In the genomic region with DNA sequence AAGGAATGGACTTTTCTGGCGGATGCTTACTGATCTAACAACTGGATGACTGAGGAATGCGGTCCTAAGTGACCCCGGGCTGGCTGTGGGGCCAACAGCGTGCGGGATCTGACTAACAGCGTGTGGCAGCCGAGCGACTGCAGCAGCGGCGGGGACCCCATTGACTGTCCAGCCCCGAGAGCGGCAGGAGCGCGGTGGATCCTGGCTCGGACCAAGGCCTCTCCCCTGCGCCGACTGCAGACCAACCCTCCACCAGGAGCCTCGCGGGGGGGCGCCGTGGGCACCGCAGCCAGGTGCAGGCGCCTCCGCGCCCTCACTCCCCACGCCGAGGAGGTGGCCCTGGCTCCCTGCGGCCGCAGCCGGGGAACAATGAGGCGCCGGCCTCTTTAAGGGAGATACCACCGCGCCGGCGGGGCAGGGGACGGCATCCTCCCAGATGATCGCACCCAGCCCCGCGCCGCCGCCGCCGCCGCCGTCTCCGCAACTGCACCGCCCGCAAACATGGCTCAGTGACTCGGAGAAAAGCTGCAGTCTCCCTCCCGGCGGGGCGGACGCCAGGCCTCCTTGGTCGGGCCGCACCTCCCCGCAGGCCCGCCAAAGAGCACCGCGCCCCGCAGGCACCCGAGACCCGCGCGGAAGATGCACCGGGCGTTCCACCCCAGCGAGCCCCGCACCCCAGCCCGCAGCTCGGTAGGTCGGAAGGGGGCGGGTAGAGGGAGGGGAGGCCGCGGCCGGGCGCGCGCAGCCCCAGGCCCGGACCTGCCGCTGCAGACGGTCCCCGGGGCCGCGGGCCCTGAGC, we compare ENCODE assay signal across 9 cellular contexts. TPM values are rescaled to one million over a fixed set of nuclear protein-coding genes. Genes with fewer than 3 reads are reported as not detected.
A peak's percentile ranks its signal among the peaks of the same experiment; 100 is the strongest.
DNase-seq lines count a peak whose midpoint lies in the region; ATAC-seq, FAIRE-seq and TF ChIP-seq lines count a peak whose summit lies in the region.
"Had no signal": no experiment of that assay in that cellular context is flagged by ENCODE, and none has a peak within 500 bp of the region (broad histone marks: within the 10 kb centered on the region; RNA-seq: fewer than 3 reads in every experiment).

No MANE protein-coding gene starts in this region.

- CTCF ChIA-PET in IMR-90 (lab: Yijun Ruan, JAX), result no interaction called here

- peak overlapping the region; percentile 27 to 64; a peak in 3 of 4 replicates for H4K8ac ChIP-seq in IMR-90 (ENCODE audit: low read depth in 2 of 2, low read length in 2 of 2)
- H4K8ac ChIP-seq in neuronal stem cell (ENCODE audit: low read depth, low read length), result no peak overlapping the region

- peak overlapping the region; percentile 75 for H2BK12ac ChIP-seq in neuronal stem cell (ENCODE audit: low read length)

- no peaks in the 10 kb centered on the region for H3K9me3 ChIP-seq in IMR-90 (ENCODE audit: control insufficient read depth, insufficient read depth, low read length)
- no peaks in the 10 kb centered on the region for H3K9me3 ChIP-seq in neuronal stem cell (replicated peaks in 1 of 2; ENCODE audit: control insufficient read depth in 2 of 2, insufficient read depth in 1 of 2, low read depth in 1 of 2, low read length in 2 of 2)
- H3K9me3 ChIP-seq in suprapubic skin, result no peaks in the 10 kb centered on the region

- TF ChIP-seq RAD21 in IMR-90 (IDR thresholded peaks at IDR 0.05; ENCODE audit: low read length), result no peak

- H2AFZ ChIP-seq in IMR-90 (replicated peaks; ENCODE audit: low read length, poor library complexity) (peak overlapping the region; percentile 100), neuronal stem cell (ENCODE audit: low read length) (peak overlapping the region; percentile 98)

- peak overlapping the region; percentile 53 for H2AK9ac ChIP-seq in IMR-90 (replicated peaks; ENCODE audit: low read depth, low read length, poor library complexity)

- H3K56ac ChIP-seq in IMR-90 (ENCODE audit: extremely low read depth, insufficient read depth, low read length), result no peak overlapping the region

- H3K4me3 ChIP-seq in IMR-90 (ENCODE audit: insufficient read depth, low read depth, low read length) (peak overlapping the region; percentile 98), neuronal stem cell (ENCODE audit: low read length in 2 of 2) (peak overlapping the region; percentile 91 to 99), suprapubic skin (peak overlapping the region; percentile 98)

- no peaks in the 10 kb centered on the region for H4K20me1 ChIP-seq in IMR-90 (ENCODE audit: insufficient read depth, low read length)

- ATAC-seq in GM21447 (IDR thresholded peaks at IDR 0.05; ENCODE audit: unreplicated experiment), result peak; percentile 45
- peak; percentile 65 for ATAC-seq in IMR-90 (ENCODE audit: low read depth)

- TF ChIP-seq CTCF in IMR-90 (conservative IDR thresholded peaks at IDR 0.05; ENCODE audit: low read depth, low read length) (no peak), suprapubic skin (IDR thresholded peaks at IDR 0.05) (no peak)

- TF ChIP-seq EP300 in suprapubic skin (IDR thresholded peaks at IDR 0.05), result no peak

- peak overlapping the region; percentile 61 for H2BK5ac ChIP-seq in IMR-90 (ENCODE audit: low read depth, low read length, poor library complexity, severe bottlenecking)
- H2BK5ac ChIP-seq in neuronal stem cell (ENCODE audit: low read length), result peak overlapping the region; percentile 99

- H3K23ac ChIP-seq in IMR-90 (ENCODE audit: low read depth, low read length), result peak overlapping the region; percentile 26; the same call in 1 of the 2 replicates
- peak overlapping the region; percentile 93 for H3K23ac ChIP-seq in neuronal stem cell (ENCODE audit: low read depth, low read length, poor library complexity)

- peaks cover 16 to 29% of the 10 kb centered on the region in 2 experiments for H3K79me1 ChIP-seq in IMR-90 (ENCODE audit: low read depth in 1 of 2, low read length in 2 of 2)
- peaks cover 3% of the 10 kb centered on the region for H3K79me1 ChIP-seq in neuronal stem cell (ENCODE audit: low read depth, low read length)

- peak overlapping the region; percentile 68 for H3K27ac ChIP-seq in IMR-90 (ENCODE audit: insufficient read depth, low read length)
- peak overlapping the region; percentile 95 for H3K27ac ChIP-seq in neuronal stem cell (replicated peaks; ENCODE audit: low read length)
- peak overlapping the region; percentile 97 for H3K27ac ChIP-seq in suprapubic skin

- H3K36me3 ChIP-seq in IMR-90 (ENCODE audit: control insufficient read depth, insufficient read depth, low read length), result peaks cover 3% of the 10 kb centered on the region; the same call in 1 of the 2 replicates
- peaks cover 7 to 24% of the 10 kb centered on the region in 2 donors for H3K36me3 ChIP-seq in neuronal stem cell (replicated peaks in 1 of 2; ENCODE audit: control insufficient read depth in 2 of 2, insufficient read depth in 2 of 2, low read length in 2 of 2)
- peaks cover 4% of the 10 kb centered on the region for H3K36me3 ChIP-seq in suprapubic skin

- H2BK15ac ChIP-seq in IMR-90 (ENCODE audit: low read depth, low read length) (no peak overlapping the region), neuronal stem cell (ENCODE audit: low read length) (peak overlapping the region; percentile 99)

- TF ChIP-seq POLR2A in IMR-90 (IDR thresholded peaks at IDR 0.05; ENCODE audit: low read depth, low read length) (no peak), Raji (IDR thresholded peaks at IDR 0.05; ENCODE audit: insufficient read depth, low read depth, low read length) (peak; percentile 48; the same call in 1 of the 2 replicates), suprapubic skin (IDR thresholded peaks at IDR 0.05) (no peak)

- 0% methylated on average over 34 of the region's 85 CpGs; no CpG with 5 or more reads in 1 of the 2 experiments for WGBS in IMR-90 (ENCODE audit: extremely low coverage in 2 of 2, insufficient read length in 1 of 2), 2 experiments
- no CpG with 5 or more reads among the region's 85 CpGs for WGBS in neuronal stem cell (ENCODE audit: extremely low coverage in 2 of 2, insufficient read length in 2 of 2, insufficient replicate concordance in 1 of 2), 2 donors
- 0% methylated on average over 10 of the region's 85 CpGs for WGBS in suprapubic skin

- H3K4me2 ChIP-seq in IMR-90 (ENCODE audit: low read depth, low read length) (peak overlapping the region; percentile 73), neuronal stem cell (ENCODE audit: insufficient read depth, low read length, poor library complexity, severe bottlenecking) (peak overlapping the region; percentile 89)

- no TSS peak for BruUV-seq in IMR-90 (replicated peaks; lab: Mats Ljungman, UMichigan)

- dilution Hi-C loops in IMR-90 (cut with HindIII; ENCODE audit: low sequenced_read_pairs, unreplicated experiment), result no loop called here

- no peak for FAIRE-seq in frontal cortex (lab: Jason Lieb, UNC)

- in situ Hi-C loops in IMR-90 (cut with MboI; ENCODE audit: low sequenced_read_pairs), result no loop called here

- H3K9ac ChIP-seq in IMR-90 (ENCODE audit: low read depth, low read length) (peak overlapping the region; percentile 86), neuronal stem cell (ENCODE audit: low read depth, low read length, poor library complexity) (peak overlapping the region; percentile 95)

- DNase-seq in DMS53 (lab: John Stamatoyannopoulos, UW) (peak; percentile 94), IMR-90 (peak; percentile 54), activated gamma-delta T cell treated with Interleukin-2 at 50 U/mL for 16 hours (peak; percentile 69), frontal cortex (ENCODE audit: low spot score in 2 of 2) (peak; percentile 80 to 83), neuronal stem cell (ENCODE audit: low spot score) (peak; percentile 87), suprapubic skin (ENCODE audit: low spot score in 2 of 2) (peak; percentile 84 to 86)

- no peak overlapping the region for H4K5ac ChIP-seq in IMR-90 (ENCODE audit: low read depth, low read length)

- no peak overlapping the region; the same call in 1 of the 2 replicates for H3K18ac ChIP-seq in IMR-90 (ENCODE audit: low read depth, low read length)
- peak overlapping the region; percentile 99 for H3K18ac ChIP-seq in neuronal stem cell (ENCODE audit: low read length)

- H3K4me1 ChIP-seq in IMR-90 (ENCODE audit: control insufficient read depth, insufficient read depth, low read length) (no peaks in the 10 kb centered on the region), neuronal stem cell (ENCODE audit: control insufficient read depth in 2 of 2, insufficient read depth in 1 of 2, low read depth in 1 of 2, low read length in 2 of 2) (peaks cover 6 to 10% of the 10 kb centered on the region in 2 donors), suprapubic skin (peaks cover 25% of the 10 kb centered on the region)

- H3K4ac ChIP-seq in IMR-90 (ENCODE audit: low read depth, low read length), result peak overlapping the region; percentile 18; the same call in 1 of the 2 replicates
- no peak overlapping the region for H3K4ac ChIP-seq in neuronal stem cell (ENCODE audit: low read length)

- H4K91ac ChIP-seq in IMR-90 (ENCODE audit: insufficient read depth, low read depth, low read length) (no peak overlapping the region; the same call in 1 of the 2 replicates), neuronal stem cell (ENCODE audit: low read depth, low read length, poor library complexity) (peak overlapping the region; percentile 92)

- no peak overlapping the region for H2BK20ac ChIP-seq in IMR-90 (ENCODE audit: low read depth, low read length)

- H3K9me1 ChIP-seq in IMR-90 (ENCODE audit: insufficient read depth, low read length), result no peaks in the 10 kb centered on the region

- no peak overlapping the region for H2AK5ac ChIP-seq in IMR-90 (ENCODE audit: low read depth, low read length)
- peak overlapping the region; percentile 95 for H2AK5ac ChIP-seq in neuronal stem cell (ENCODE audit: low read depth, low read length)

- POLR2A ChIA-PET in IMR-90 (lab: Charles Lee; ENCODE audit: unreplicated experiment), result no interaction called here

- H3K27me3 ChIP-seq in IMR-90 (ENCODE audit: control insufficient read depth, insufficient read depth, low read length) (no peaks in the 10 kb centered on the region), neuronal stem cell (ENCODE audit: control insufficient read depth in 3 of 3, insufficient read depth in 3 of 3, low read depth in 1 of 3, low read length in 3 of 3) (no peaks in the 10 kb centered on the region), suprapubic skin (no peaks in the 10 kb centered on the region)

- H3K14ac ChIP-seq in IMR-90 (replicated peaks; ENCODE audit: low read depth, low read length) (0 out of 2 replicates have a peak overlapping the region, but pooled peaks have one; percentile 53), neuronal stem cell (ENCODE audit: low read length) (peak overlapping the region; percentile 89)

- no peak overlapping the region for H2BK120ac ChIP-seq in IMR-90 (ENCODE audit: low read depth, low read length)
- peak overlapping the region; percentile 47 for H2BK120ac ChIP-seq in neuronal stem cell (ENCODE audit: low read depth, low read length)

- intact Hi-C loops in IMR-90 (cut with micrococcal nuclease), result no loop called here

RNA-seq across cellular contexts. Expression of gene PDIK1L, which starts 0.7 kb away (rescaled TPM):
- total RNA-seq in IMR-90 (2012; rRNA removed) (3.0 and 5.8 TPM in 2 replicates), frontal cortex (109 TPM), suprapubic skin (10 to 100 TPM in 2 of 4 donors, 1 to 10 TPM in 2; 9.1 to 14.1 (median 10.0) TPM)
- polyA plus RNA-seq in IMR-90 (2012; rRNA removed), result 1.2 and 1.4 TPM in 2 replicates
- 0.42 and 0.84 TPM in 2 replicates for polyA plus RNA-seq in IMR-90 (2012; cell fraction: cytosol; rRNA removed)
- 0.33 and 0.53 TPM in 2 replicates for polyA plus RNA-seq in IMR-90 (2012; cell fraction: nucleus; rRNA removed; ENCODE audit: low replicate concordance)
- polyA plus RNA-seq in neuronal stem cell (2013, experiment 1 of 2), result 4.3 TPM
- polyA plus RNA-seq in neuronal stem cell (2013, experiment 2 of 2), result 4.8 TPM

RNA-seq across cellular contexts. Expression of gene TRIM63, which starts 43.5 kb away (rescaled TPM):
- not detected in 2 replicates for total RNA-seq in IMR-90 (2012; rRNA removed)
- not detected in 2 replicates for polyA plus RNA-seq in IMR-90 (2012; rRNA removed)
- not detected in 2 replicates for polyA plus RNA-seq in IMR-90 (2012; cell fraction: cytosol; rRNA removed)
- 0.06 TPM in 1 of 2 replicates, not detected in the other for polyA plus RNA-seq in IMR-90 (2012; cell fraction: nucleus; rRNA removed; ENCODE audit: low replicate concordance)
- total RNA-seq in frontal cortex, result not detected
- polyA plus RNA-seq in neuronal stem cell (2013, experiment 1 of 2), result not detected
- not detected for polyA plus RNA-seq in neuronal stem cell (2013, experiment 2 of 2)
- total RNA-seq in suprapubic skin, result 1 to 10 TPM in 3 of 4 donors, under 1 TPM in 1; 0.42 to 2.4 (median 1.5) TPM

RNA-seq across cellular contexts. Expression of gene FAM110D, which starts 47.9 kb away (rescaled TPM):
- total RNA-seq in IMR-90 (2012; rRNA removed) (not detected in 2 replicates), frontal cortex (0.82 TPM), suprapubic skin (1 to 10 TPM; 2.4 to 3.6 (median 2.7) TPM)
- not detected in 2 replicates for polyA plus RNA-seq in IMR-90 (2012; rRNA removed)
- 0.03 TPM in 1 of 2 replicates, not detected in the other for polyA plus RNA-seq in IMR-90 (2012; cell fraction: cytosol; rRNA removed)
- 0.03 TPM in 1 of 2 replicates, not detected in the other for polyA plus RNA-seq in IMR-90 (2012; cell fraction: nucleus; rRNA removed; ENCODE audit: low replicate concordance)
- 0.61 TPM for polyA plus RNA-seq in neuronal stem cell (2013, experiment 1 of 2)
- 0.54 TPM for polyA plus RNA-seq in neuronal stem cell (2013, experiment 2 of 2)

RNA-seq across cellular contexts. Expression of gene C1orf232, which starts 57.8 kb away (rescaled TPM):
- total RNA-seq in IMR-90 (2012; rRNA removed) (not detected in 2 replicates), frontal cortex (not detected), suprapubic skin (not detected)
- polyA plus RNA-seq in IMR-90 (2012; rRNA removed), result not detected in 2 replicates
- polyA plus RNA-seq in IMR-90 (2012; cell fraction: cytosol; rRNA removed), result not detected in 2 replicates
- not detected in 2 replicates for polyA plus RNA-seq in IMR-90 (2012; cell fraction: nucleus; rRNA removed; ENCODE audit: low replicate concordance)
- 0.13 TPM for polyA plus RNA-seq in neuronal stem cell (2013, experiment 1 of 2)
- polyA plus RNA-seq in neuronal stem cell (2013, experiment 2 of 2), result not detected
- total RNA-seq: subcutaneous adipose tissue had no signal

RNA-seq across cellular contexts. Expression of gene ZNF593, which starts 58.8 kb away (rescaled TPM):
- total RNA-seq in IMR-90 (2012; rRNA removed), result 22.2 and 22.8 TPM in 2 replicates
- polyA plus RNA-seq in IMR-90 (2012; rRNA removed), result 57.7 and 78.6 TPM in 2 replicates
- polyA plus RNA-seq in IMR-90 (2012; cell fraction: cytosol; rRNA removed), result 79.2 and 84.3 TPM in 2 replicates
- polyA plus RNA-seq in IMR-90 (2012; cell fraction: nucleus; rRNA removed; ENCODE audit: low replicate concordance), result 27.4 and 38.4 TPM in 2 replicates
- total RNA-seq in frontal cortex, result 11.0 TPM
- polyA plus RNA-seq in neuronal stem cell (2013, experiment 1 of 2), result 29.0 TPM
- 28.3 TPM for polyA plus RNA-seq in neuronal stem cell (2013, experiment 2 of 2)
- total RNA-seq in suprapubic skin, result 10 to 100 TPM; 15.3 to 53.4 (median 28.3) TPM

Comparison
In these comparisons a context has a peak if more than half of its experiments do, and no peak if none do; other contexts are left out.
1. Peak in every context shown above with its lines: DNase-seq, ATAC-seq, H3K4me3 ChIP-seq and H3K27ac ChIP-seq.